1 cellular context compared by ENCODE assay signal in the genomic region with DNA sequence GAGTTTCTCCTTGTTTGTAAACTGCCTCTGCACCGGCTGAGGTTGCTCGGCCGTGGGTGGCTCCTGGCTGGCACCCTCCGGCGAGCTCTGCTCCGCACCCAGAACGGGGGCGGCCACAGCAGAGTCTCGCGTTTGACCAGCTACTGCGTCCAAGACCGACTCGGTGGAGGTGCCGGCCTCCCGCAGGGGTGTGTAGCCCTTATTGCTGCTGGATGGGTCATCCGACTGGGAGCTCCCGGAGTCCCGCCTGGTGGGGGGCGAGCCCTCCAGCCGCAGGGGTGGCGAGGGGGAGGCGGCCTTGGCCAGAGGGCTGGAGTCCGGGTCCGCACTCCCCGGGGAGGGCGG.
TF ChIP-seq lines count a peak whose summit lies in the region.

No MANE protein-coding gene starts in this region.

TF ChIP-seq in HepG2, 621 proteins besides CTCF, POLR2A, EP300 and RAD21 (continued from another document):
- TF ChIP-seq KMT2B (CRISPR knock-in tag; IDR thresholded peaks at IDR 0.05) (no peak), PHB2 (IDR thresholded peaks at IDR 0.05; ENCODE audit: partially characterized antibody) (no peak), MYC (CRISPR knock-in tag; IDR thresholded peaks at IDR 0.05; ENCODE audit: borderline replicate concordance) (no peak), ZNF251 (CRISPR knock-in tag; IDR thresholded peaks at IDR 0.05) (no peak)
